ENCODE assay signal across 1 cellular context in the genomic region with DNA sequence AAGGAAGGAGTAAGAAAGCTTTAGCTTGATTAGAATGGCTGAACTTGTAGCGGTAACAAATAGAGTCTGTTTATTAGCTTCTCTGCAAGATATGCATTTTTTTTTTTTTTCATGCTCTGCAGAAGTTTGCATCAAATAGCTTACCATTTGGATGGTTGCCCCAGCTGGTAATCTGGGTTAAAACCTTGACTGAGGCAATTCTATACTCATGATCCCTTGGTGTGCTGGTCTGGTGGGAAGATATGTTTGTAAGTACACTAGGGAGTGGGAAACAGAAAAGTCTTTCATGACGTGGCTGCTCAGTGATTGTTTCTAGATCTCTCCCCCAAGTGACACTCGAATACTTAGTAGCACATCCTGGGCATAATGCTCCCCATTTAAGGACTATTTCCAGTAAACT.
TF ChIP-seq lines count a peak whose summit lies in the region.

No MANE protein-coding gene starts in this region.

TF ChIP-seq in GM23338, 12 proteins besides CTCF, POLR2A, EP300 and RAD21 (continued from another document):
- TF ChIP-seq, protein P1, sequence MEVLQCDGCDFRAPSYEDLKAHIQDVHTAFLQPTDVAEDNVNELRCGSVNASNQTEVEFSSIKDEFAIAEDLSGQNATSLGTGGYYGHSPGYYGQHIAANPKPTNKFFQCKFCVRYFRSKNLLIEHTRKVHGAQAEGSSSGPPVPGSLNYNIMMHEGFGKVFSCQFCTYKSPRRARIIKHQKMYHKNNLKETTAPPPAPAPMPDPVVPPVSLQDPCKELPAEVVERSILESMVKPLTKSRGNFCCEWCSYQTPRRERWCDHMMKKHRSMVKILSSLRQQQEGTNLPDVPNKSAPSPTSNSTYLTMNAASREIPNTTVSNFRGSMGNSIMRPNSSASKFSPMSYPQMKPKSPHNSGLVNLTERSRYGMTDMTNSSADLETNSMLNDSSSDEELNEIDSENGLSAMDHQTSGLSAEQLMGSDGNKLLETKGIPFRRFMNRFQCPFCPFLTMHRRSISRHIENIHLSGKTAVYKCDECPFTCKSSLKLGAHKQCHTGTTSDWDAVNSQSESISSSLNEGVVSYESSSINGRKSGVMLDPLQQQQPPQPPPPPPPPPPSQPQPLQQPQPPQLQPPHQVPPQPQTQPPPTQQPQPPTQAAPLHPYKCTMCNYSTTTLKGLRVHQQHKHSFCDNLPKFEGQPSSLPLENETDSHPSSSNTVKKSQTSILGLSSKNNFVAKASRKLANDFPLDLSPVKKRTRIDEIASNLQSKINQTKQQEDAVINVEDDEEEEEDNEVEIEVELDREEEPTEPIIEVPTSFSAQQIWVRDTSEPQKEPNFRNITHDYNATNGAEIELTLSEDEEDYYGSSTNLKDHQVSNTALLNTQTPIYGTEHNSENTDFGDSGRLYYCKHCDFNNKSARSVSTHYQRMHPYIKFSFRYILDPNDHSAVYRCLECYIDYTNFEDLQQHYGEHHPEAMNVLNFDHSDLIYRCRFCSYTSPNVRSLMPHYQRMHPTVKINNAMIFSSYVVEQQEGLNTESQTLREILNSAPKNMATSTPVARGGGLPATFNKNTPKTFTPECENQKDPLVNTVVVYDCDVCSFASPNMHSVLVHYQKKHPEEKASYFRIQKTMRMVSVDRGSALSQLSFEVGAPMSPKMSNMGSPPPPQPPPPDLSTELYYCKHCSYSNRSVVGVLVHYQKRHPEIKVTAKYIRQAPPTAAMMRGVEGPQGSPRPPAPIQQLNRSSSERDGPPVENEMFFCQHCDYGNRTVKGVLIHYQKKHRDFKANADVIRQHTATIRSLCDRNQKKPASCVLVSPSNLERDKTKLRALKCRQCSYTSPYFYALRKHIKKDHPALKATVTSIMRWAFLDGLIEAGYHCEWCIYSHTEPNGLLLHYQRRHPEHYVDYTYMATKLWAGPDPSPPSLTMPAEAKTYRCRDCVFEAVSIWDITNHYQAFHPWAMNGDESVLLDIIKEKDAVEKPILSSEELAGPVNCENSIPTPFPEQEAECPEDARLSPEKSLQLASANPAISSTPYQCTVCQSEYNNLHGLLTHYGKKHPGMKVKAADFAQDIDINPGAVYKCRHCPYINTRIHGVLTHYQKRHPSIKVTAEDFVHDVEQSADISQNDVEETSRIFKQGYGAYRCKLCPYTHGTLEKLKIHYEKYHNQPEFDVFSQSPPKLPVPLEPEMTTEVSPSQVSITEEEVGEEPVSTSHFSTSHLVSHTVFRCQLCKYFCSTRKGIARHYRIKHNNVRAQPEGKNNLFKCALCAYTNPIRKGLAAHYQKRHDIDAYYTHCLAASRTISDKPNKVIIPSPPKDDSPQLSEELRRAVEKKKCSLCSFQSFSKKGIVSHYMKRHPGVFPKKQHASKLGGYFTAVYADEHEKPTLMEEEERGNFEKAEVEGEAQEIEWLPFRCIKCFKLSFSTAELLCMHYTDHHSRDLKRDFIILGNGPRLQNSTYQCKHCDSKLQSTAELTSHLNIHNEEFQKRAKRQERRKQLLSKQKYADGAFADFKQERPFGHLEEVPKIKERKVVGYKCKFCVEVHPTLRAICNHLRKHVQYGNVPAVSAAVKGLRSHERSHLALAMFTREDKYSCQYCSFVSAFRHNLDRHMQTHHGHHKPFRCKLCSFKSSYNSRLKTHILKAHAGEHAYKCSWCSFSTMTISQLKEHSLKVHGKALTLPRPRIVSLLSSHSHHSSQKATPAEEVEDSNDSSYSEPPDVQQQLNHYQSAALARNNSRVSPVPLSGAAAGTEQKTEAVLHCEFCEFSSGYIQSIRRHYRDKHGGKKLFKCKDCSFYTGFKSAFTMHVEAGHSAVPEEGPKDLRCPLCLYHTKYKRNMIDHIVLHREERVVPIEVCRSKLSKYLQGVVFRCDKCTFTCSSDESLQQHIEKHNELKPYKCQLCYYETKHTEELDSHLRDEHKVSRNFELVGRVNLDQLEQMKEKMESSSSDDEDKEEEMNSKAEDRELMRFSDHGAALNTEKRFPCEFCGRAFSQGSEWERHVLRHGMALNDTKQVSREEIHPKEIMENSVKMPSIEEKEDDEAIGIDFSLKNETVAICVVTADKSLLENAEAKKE (CRISPR knock-in tag; IDR thresholded peaks at IDR 0.05), result no peak
- TF ChIP-seq, protein P2, sequence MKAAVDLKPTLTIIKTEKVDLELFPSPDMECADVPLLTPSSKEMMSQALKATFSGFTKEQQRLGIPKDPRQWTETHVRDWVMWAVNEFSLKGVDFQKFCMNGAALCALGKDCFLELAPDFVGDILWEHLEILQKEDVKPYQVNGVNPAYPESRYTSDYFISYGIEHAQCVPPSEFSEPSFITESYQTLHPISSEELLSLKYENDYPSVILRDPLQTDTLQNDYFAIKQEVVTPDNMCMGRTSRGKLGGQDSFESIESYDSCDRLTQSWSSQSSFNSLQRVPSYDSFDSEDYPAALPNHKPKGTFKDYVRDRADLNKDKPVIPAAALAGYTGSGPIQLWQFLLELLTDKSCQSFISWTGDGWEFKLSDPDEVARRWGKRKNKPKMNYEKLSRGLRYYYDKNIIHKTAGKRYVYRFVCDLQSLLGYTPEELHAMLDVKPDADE (IDR thresholded peaks at IDR 0.05), result no peak
- no peak for TF ChIP-seq STAT1 (IDR thresholded peaks at IDR 0.05; ENCODE audit: unreplicated experiment)
- TF ChIP-seq EZH2 (IDR thresholded peaks at IDR 0.05; ENCODE audit: low read depth, unreplicated experiment), result no peak
- TF ChIP-seq ZNF114 (CRISPR knock-in tag; IDR thresholded peaks at IDR 0.05), result no peak
- TF ChIP-seq JUNB (IDR thresholded peaks at IDR 0.05; ENCODE audit: unreplicated experiment), result no peak
